Comparison of ENCODE assay signal across 22 cellular contexts in genomic region chr14:33484264-33484663, GRCh38.
DNase-seq lines count a peak whose midpoint lies in the region; ATAC-seq, FAIRE-seq and TF ChIP-seq lines count a peak whose summit lies in the region.
"Had no signal": no experiment of that assay in that cellular context is flagged by ENCODE, and none has a peak within 500 bp of the region (broad histone marks: within the 10 kb centered on the region; RNA-seq: fewer than 3 reads in every experiment).

No MANE protein-coding gene starts in this region.

- no peak for TF ChIP-seq CTCF in cardiac fibroblast (IDR thresholded peaks at IDR 0.05; ENCODE audit: low read depth, low read length)

- FAIRE-seq in islet of Langerhans (lab: Jason Lieb, UNC), result peak; percentile 61
- FAIRE-seq in GM12892 (lab: Jason Lieb, UNC), result no peak
- FAIRE-seq: bronchial epithelial cell, G401.6, TTC549 had no signal

- in situ Hi-C loops in ACHN (cut with HindIII; ENCODE audit: low pct_ligation_motif_present, low pct_unique_long_range_greater_than_20kb, low sequenced_read_pairs), result no loop called here

- ATAC-seq in HG02885 (IDR thresholded peaks at IDR 0.05; ENCODE audit: poor library complexity, unreplicated experiment) (no peak), GM21737 (IDR thresholded peaks at IDR 0.05; ENCODE audit: unreplicated experiment) (no peak)
- ATAC-seq: left lobe of liver had no signal

- H3K9ac ChIP-seq in BLaER1, result no peak overlapping the region
- H3K9ac ChIP-seq: GM23248 had no signal

- no peak overlapping the region for H3K27ac ChIP-seq in BLaER1
- H3K27ac ChIP-seq: gastrocnemius medialis, GM23248, skin epidermis, tibial artery had no signal

- H3K4me3 ChIP-seq in BLaER1, result no peak overlapping the region
- H3K4me3 ChIP-seq in cardiac fibroblast (replicated peaks in 1 of 2; ENCODE audit: low read depth in 2 of 2, low read length in 2 of 2), result no peak overlapping the region
- H3K4me3 ChIP-seq: gastrocnemius medialis, GM23248, skin epidermis, tibial artery had no signal

- DNase-seq in NCI-H226 (peak; percentile 42), cardiac fibroblast (ENCODE audit: low read depth in 2 of 2) (peak; percentile 24 to 36), ACHN (no peak), GM12892 (ENCODE audit: insufficient read length) (no peak)
- DNase-seq: activated CD4-positive, alpha-beta T cell treated with anti-CD3 and anti-CD28 coated beads, Interleukin-2, amount 50 U/mL, for 1 hour; activated gamma-delta T cell; gastrocnemius medialis; GM23248; NCI-H1048; NCI-H2081; NK-92 treated with Interleukin-12 subunit alpha and Interleukin-12 subunit beta, amount 100 ng/mL, for 24 hours; stimulated activated naive CD4-positive, alpha-beta T cell treated with Interleukin-2 at 50 U/mL for 16 hours; tibial artery had no signal

- peak overlapping the region; percentile 51 for H3K4me2 ChIP-seq in BLaER1

- no peaks in the 10 kb centered on the region for H3K36me3 ChIP-seq in BLaER1
- H3K36me3 ChIP-seq: gastrocnemius medialis, tibial artery had no signal

- H3K9me3 ChIP-seq in BLaER1, result no peaks in the 10 kb centered on the region
- H3K9me3 ChIP-seq: gastrocnemius medialis, tibial artery had no signal

- H3K4me1 ChIP-seq in BLaER1, result peaks cover 25% of the 10 kb centered on the region
- H3K4me1 ChIP-seq: gastrocnemius medialis, tibial artery had no signal

- no peak for TF ChIP-seq POLR2A in GM12892 (IDR thresholded peaks at IDR 0.05; ENCODE audit: low read depth, low read length)

- H3K27me3 ChIP-seq in BLaER1, result no peaks in the 10 kb centered on the region
- H3K27me3 ChIP-seq: gastrocnemius medialis, tibial artery had no signal

- no peaks in the 10 kb centered on the region for H4K20me1 ChIP-seq in BLaER1

Comparison
In these comparisons a context has a peak if more than half of its experiments do, and no peak if none do; other contexts are left out.
1. DNase-seq: peak in NCI-H226 (single experiment) and cardiac fibroblast (2 of 2); none in ACHN (single experiment) and GM12892 (single experiment).